In genomic region chr2:235870515-235870914, GRCh38 we compare ENCODE assay signal across 29 cellular contexts.
"Had no signal": no experiment of that assay in that cellular context is flagged by ENCODE, and none has a peak within 500 bp of the region (broad histone marks: within the 10 kb centered on the region; RNA-seq: fewer than 3 reads in every experiment).

No MANE protein-coding gene starts in this region.

- H3K36me3 ChIP-seq: adrenal gland, esophagus squamous epithelium, gastrocnemius medialis, heart left ventricle had no signal

- DNase-seq: activated CD4-positive, alpha-beta memory T cell treated with anti-CD3 and anti-CD28 coated beads for 36 hours; activated CD4-positive, alpha-beta T cell treated with anti-CD3 and anti-CD28 coated beads for 36 hours; activated CD4-positive, alpha-beta T cell treated with anti-CD3 and anti-CD28 coated beads, Interleukin-2, amount 10 ng/mL, durations not matched to agents 24 days and 14 days; activated CD4-positive, CD25-positive, alpha-beta regulatory T cell; activated CD4-positive, CD25-positive, alpha-beta regulatory T cell treated with anti-CD3 and anti-CD28 coated beads, Interleukin-2, amount 50 U/mL, for 72 hours; activated CD8-positive, alpha-beta memory T cell treated with anti-CD3 and anti-CD28 coated beads, Interleukin-2, amount 10 ng/mL, durations not matched to agents 7 days and 5 days; activated CD8-positive, alpha-beta memory T cell treated with anti-CD3 and anti-CD28 coated beads, Interleukin-2, amount 50 U/mL, for 4 hours; activated CD8-positive, alpha-beta T cell treated with anti-CD3 and anti-CD28 coated beads, Interleukin-2, amount 10 ng/mL, durations not matched to agents 7 days and 5 days; activated effector memory CD4-positive, alpha-beta T cell treated with anti-CD3 and anti-CD28 coated beads, Interleukin-2, amount 50 U/mL, for 16 hours; activated naive CD4-positive, alpha-beta T cell treated with anti-CD3 and anti-CD28 coated beads for 36 hours; activated naive CD8-positive, alpha-beta T cell treated with anti-CD3 and anti-CD28 coated beads for 36 hours; activated naive CD8-positive, alpha-beta T cell treated with anti-CD3 and anti-CD28 coated beads, Interleukin-2, amount 50 U/mL, for 24 hours; activated T-cell treated with anti-CD3 and anti-CD28 coated beads, Interleukin-2, amount 50 U/mL, for 1 hour; activated T-cell treated with anti-CD3 and anti-CD28 coated beads, Interleukin-2, amount 50 U/mL, for 48 hours; adrenal gland; amygdala; aorta; body of pancreas; caudate nucleus; cortex of kidney; dermis blood vessel endothelial cell; effector CD4-positive, alpha-beta T cell; effector memory CD8-positive, alpha-beta T cell; esophagus squamous epithelium; foreskin keratinocyte; gastrocnemius medialis; glutamatergic neuron; heart left ventricle; T-helper 2 cell had no signal

- H3K4me1 ChIP-seq: adrenal gland, body of pancreas, esophagus squamous epithelium, foreskin keratinocyte had no signal

- H3K4me3 ChIP-seq: adrenal gland, body of pancreas, esophagus squamous epithelium, gastrocnemius medialis, heart left ventricle had no signal

- ATAC-seq: activated CD4-positive, alpha-beta T cell treated with anti-CD3 and anti-CD28 coated beads for 36 hours; activated CD8-positive, alpha-beta memory T cell treated with anti-CD3 and anti-CD28 coated beads, Interleukin-2, amount 10 ng/mL, durations not matched to agents 7 days and 5 days; activated CD8-positive, alpha-beta T cell treated with anti-CD3 and anti-CD28 coated beads, Interleukin-2, amount 10 ng/mL, durations not matched to agents 7 days and 5 days; activated naive CD8-positive, alpha-beta T cell treated with anti-CD3 and anti-CD28 coated beads, Interleukin-2, amount 50 U/mL, for 24 hours; body of pancreas; effector memory CD8-positive, alpha-beta T cell; foreskin keratinocyte; gastrocnemius medialis; heart left ventricle had no signal

- H3K27me3 ChIP-seq: adrenal gland, body of pancreas, esophagus squamous epithelium, foreskin keratinocyte, gastrocnemius medialis, heart left ventricle had no signal

- H3K9me3 ChIP-seq: body of pancreas had no signal
